In the genomic region with DNA sequence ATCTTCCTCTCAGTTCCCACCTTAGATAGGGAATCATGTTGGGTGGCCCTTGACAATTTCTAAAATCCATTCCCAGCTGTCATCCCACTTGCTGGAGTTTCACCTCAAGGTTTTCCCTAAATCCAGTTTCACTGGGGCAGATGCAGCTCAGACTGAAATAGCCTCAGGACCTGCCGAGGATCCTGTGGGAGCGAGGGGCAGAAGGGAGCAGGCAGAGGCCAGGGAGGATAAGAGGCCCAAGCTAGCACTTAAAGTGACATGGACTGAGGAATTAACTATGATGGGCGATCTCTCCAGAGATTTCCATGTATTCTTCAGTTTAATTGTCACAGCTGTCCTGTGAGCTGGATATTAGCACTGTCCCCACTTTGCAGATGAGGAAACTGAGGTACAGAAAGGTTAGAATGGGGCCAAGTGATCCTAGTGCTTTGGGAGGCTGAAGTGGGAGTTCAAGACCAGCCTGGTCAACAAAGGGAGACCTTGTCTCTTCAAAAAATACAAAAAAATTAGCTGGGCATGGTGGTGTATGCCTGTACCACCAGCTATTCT, we compare ENCODE assay signal across 15 cellular contexts. TPM values are rescaled to one million over a fixed set of nuclear protein-coding genes. Genes with fewer than 3 reads are reported as not detected.
DNase-seq lines count a peak whose midpoint lies in the region; ATAC-seq and TF ChIP-seq lines count a peak whose summit lies in the region.
"Had no signal": no experiment of that assay in that cellular context is flagged by ENCODE, and none has a peak within 500 bp of the region (broad histone marks: within the 10 kb centered on the region; RNA-seq: fewer than 3 reads in every experiment).

No MANE protein-coding gene starts in this region.

- peaks cover 56% of the 10 kb centered on the region for H3K4me1 Mint-ChIP-seq in MCF 10A (ENCODE audit: insufficient read depth, unreplicated experiment)

- peak overlapping the region; percentile 94 for H3K9ac ChIP-seq in muscle layer of colon (ENCODE audit: low read length)
- H3K9ac ChIP-seq: parathyroid adenoma had no signal

- H3K36me3 ChIP-seq in left ventricle myocardium inferior (no peaks in the 10 kb centered on the region), muscle layer of colon (ENCODE audit: insufficient read depth, low read length) (no peaks in the 10 kb centered on the region), upper lobe of left lung (no peaks in the 10 kb centered on the region)
- H3K36me3 ChIP-seq: adrenal gland had no signal

- H3K27me3 ChIP-seq in left ventricle myocardium inferior (ENCODE audit: low read depth) (peaks cover 4% of the 10 kb centered on the region), muscle layer of colon (ENCODE audit: control insufficient read depth in 1 of 2, insufficient read depth in 2 of 2, low read length in 2 of 2) (no peaks in the 10 kb centered on the region), upper lobe of left lung (peaks cover 0 to 18% (median 6%) of the 10 kb centered on the region in 4 donors)
- H3K27me3 ChIP-seq: adrenal gland had no signal

- peak overlapping the region; percentile 92 for H3K27ac ChIP-seq in left ventricle myocardium inferior (replicated peaks)
- no peak overlapping the region for H3K27ac ChIP-seq in muscle layer of colon (ENCODE audit: low read depth, low read length)
- peak overlapping the region in 3 of 4 donors; percentile 67 to 90 (median 89) for H3K27ac ChIP-seq in upper lobe of left lung
- H3K27ac ChIP-seq: parathyroid adenoma, SK-N-MC had no signal

- peaks cover 14% of the 10 kb centered on the region for H3K36me3 Mint-ChIP-seq in MCF 10A (ENCODE audit: insufficient read depth, unreplicated experiment)

- H3K9me3 ChIP-seq in left ventricle myocardium inferior (replicated peaks) (no peaks in the 10 kb centered on the region), muscle layer of colon (ENCODE audit: low read length) (no peaks in the 10 kb centered on the region), upper lobe of left lung (no peaks in the 10 kb centered on the region)
- H3K9me3 ChIP-seq: adrenal gland had no signal

- CTCF ChIA-PET in MCF 10A (lab: Yijun Ruan, JAX), result interaction anchor here (0.6 to 3.7 kb wide), 11 partner anchors 13 to 304 kb away, joined by 3 to 14 read pairs (median 4); no protein-coding TSS in a partner anchor

- TF ChIP-seq POLR2A in upper lobe of left lung (IDR thresholded peaks at IDR 0.05), result no peak

- no peaks in the 10 kb centered on the region for H3K9me3 Mint-ChIP-seq in MCF 10A (ENCODE audit: unreplicated experiment)

- H3K27me3 Mint-ChIP-seq in MCF 10A (ENCODE audit: insufficient read depth, unreplicated experiment), result no peaks in the 10 kb centered on the region

- no peak for TF ChIP-seq CTCF in left ventricle myocardium inferior (IDR thresholded peaks at IDR 0.05; ENCODE audit: borderline replicate concordance)
- no peak for TF ChIP-seq CTCF in MCF 10A (IDR thresholded peaks at IDR 0.05; ENCODE audit: unreplicated experiment)
- TF ChIP-seq CTCF in upper lobe of left lung (IDR thresholded peaks at IDR 0.05), result no peak

- ATAC-seq in Right ventricle myocardium superior (ENCODE audit: poor library complexity), result no peak
- ATAC-seq in upper lobe of left lung (ENCODE audit: low FRiP score in 2 of 2), result no peak

- H3K4me1 ChIP-seq in left ventricle myocardium inferior (peaks cover 86% of the 10 kb centered on the region), muscle layer of colon (ENCODE audit: insufficient read depth, low read length) (peaks cover 56% of the 10 kb centered on the region), upper lobe of left lung (peaks cover 16 to 42% (median 22%) of the 10 kb centered on the region in 4 donors)
- H3K4me1 ChIP-seq: parathyroid adenoma had no signal

- no peak for DNase-seq in left ventricle myocardium inferior
- DNase-seq in Right ventricle myocardium superior, result no peak
- DNase-seq in MCF 10A (ENCODE audit: unreplicated experiment), result no peak
- no peak for DNase-seq in upper lobe of left lung
- DNase-seq in COR-L47 (lab: John Stamatoyannopoulos, UW), result no peak
- DNase-seq in occipital lobe (lab: John Stamatoyannopoulos, UW), result no peak
- DNase-seq in NCI-H146 (lab: John Stamatoyannopoulos, UW), result no peak
- DNase-seq: activated CD4-positive, alpha-beta T cell treated with anti-CD3 and anti-CD28 coated beads for 1 hour; adrenal gland; NCI-H1105; NCI-H524 treated with DMSO at 0.1 percent for 48 hours had no signal

- BruUV-seq in MCF 10A (replicated peaks; lab: Mats Ljungman, UMichigan), result no TSS peak

- POLR2A ChIA-PET in MCF 10A (lab: Yijun Ruan, JAX), result interaction anchor here (0.6 to 8.3 kb wide), 11 partner anchors 12 to 437 kb away, joined by 3 to 101 read pairs (median 5); partner anchors contain the start of gene UBR4

- 86 to 91% methylated on average over 3 of the region's 3 CpGs for WGBS in upper lobe of left lung, 2 donors

- intact Hi-C loops in left ventricle myocardium inferior (cut with micrococcal nuclease), result loop anchor here (5.0 kb wide), 1 partner anchor 300 kb away; no protein-coding TSS in a partner anchor
- intact Hi-C loops in Right ventricle myocardium superior (cut with DNase I), result loop anchor here (5.0 kb wide), 1 partner anchor 160 kb away; the partner anchor contains the start of gene CAPZB
- intact Hi-C loops in MCF 10A (cut with micrococcal nuclease), result loop anchor here (5.0 kb wide), 1 partner anchor 210 kb away; no protein-coding TSS in a partner anchor

- TF ChIP-seq EP300 in upper lobe of left lung (IDR thresholded peaks at IDR 0.05), result no peak

- H3K4me3 ChIP-seq in left ventricle myocardium inferior, result peak overlapping the region; percentile 87
- H3K4me3 ChIP-seq in muscle layer of colon (ENCODE audit: low read depth in 1 of 2, low read length in 2 of 2), result peak overlapping the region in 1 of 2 donors; percentile 87
- H3K4me3 ChIP-seq in upper lobe of left lung, result peak overlapping the region in 3 of 4 donors; percentile 59 to 76 (median 68)
- H3K4me3 ChIP-seq: SK-N-MC had no signal

- peak overlapping the region; percentile 92 for H3K4me3 Mint-ChIP-seq in MCF 10A (ENCODE audit: unreplicated experiment)

- peak overlapping the region; percentile 80 for H3K27ac Mint-ChIP-seq in MCF 10A (ENCODE audit: low read depth, unreplicated experiment)

RNA-seq across cellular contexts. Expression of gene NBL1, which starts 2.7 kb away (rescaled TPM):
- total RNA-seq in left ventricle myocardium inferior, result 30.0 TPM
- total RNA-seq in Right ventricle myocardium superior, result 38.6 TPM
- 70.4 and 73.3 TPM in 2 replicates for total RNA-seq in MCF 10A (2022)
- 100 to 1,000 TPM in 3 of 6 donors, 10 to 100 TPM in 3; 40.9 to 190 (median 105) TPM for total RNA-seq in upper lobe of left lung
- total RNA-seq in occipital lobe, result 29.2 TPM

RNA-seq across cellular contexts. Expression of gene HTR6, which starts 17.8 kb away (rescaled TPM):
- not detected for total RNA-seq in left ventricle myocardium inferior
- not detected for total RNA-seq in Right ventricle myocardium superior
- not detected in 2 replicates for total RNA-seq in MCF 10A (2022)
- total RNA-seq in upper lobe of left lung, result not detected
- total RNA-seq in occipital lobe, result 0.16 TPM
- total RNA-seq: adrenal gland, kidney epithelial cell had no signal
